24 cellular contexts compared by ENCODE assay signal in the genomic region with DNA sequence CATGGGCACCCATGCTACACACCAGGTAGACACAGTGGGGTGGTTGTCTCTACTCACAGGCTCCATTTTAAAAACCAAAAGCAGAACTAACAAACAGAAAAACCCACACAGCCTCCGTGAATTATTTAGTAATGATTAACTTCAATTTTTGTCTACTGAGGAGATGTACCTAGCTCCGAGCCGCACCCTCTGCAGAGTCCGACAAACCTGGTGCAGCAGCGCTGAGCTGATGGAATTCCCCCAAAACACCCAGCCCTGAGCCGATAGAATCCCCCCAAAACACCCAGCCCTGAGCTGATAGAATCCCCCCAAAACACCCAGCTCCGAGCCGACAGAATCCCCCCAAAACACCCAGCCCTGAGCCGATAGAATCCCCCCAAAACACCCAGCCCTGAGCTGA.
"Had no signal": no experiment of that assay in that cellular context is flagged by ENCODE, and none has a peak within 500 bp of the region (broad histone marks: within the 10 kb centered on the region; RNA-seq: fewer than 3 reads in every experiment).

No MANE protein-coding gene starts in this region.

- ATAC-seq: esophagus mucosa; gastroesophageal sphincter; heart left ventricle; left lung; mucosa of descending colon; natural killer cell treated with Interleukin-12 subunit alpha and Interleukin-12 subunit beta and Interleukin-15 and Interleukin-18, amount 100 ng/mL, for 72 hours; psoas muscle; right cardiac atrium; stimulated activated memory B cell treated with anti-CD40 and anti-IgM and Interleukin-4, amounts not matched to agents 10 μg/mL and 1 μg/mL and 100 μg/mL, for 72 hours; stimulated activated naive CD8-positive, alpha-beta T cell treated with anti-CD3 and anti-CD28 coated beads, Interleukin-15, Interleukin-2, amounts not matched to agents 100 U/mL and 50 U/mL, for 24 hours had no signal

- H3K9me3 ChIP-seq: gastroesophageal sphincter, heart left ventricle, left lung, mucosa of descending colon, ovary, psoas muscle, sigmoid colon, testis, tibial artery, uterus had no signal

- H3K27me3 ChIP-seq: heart left ventricle, hepatocyte, ovary, testis, uterus had no signal

- H3K4me1 ChIP-seq: gastroesophageal sphincter, heart left ventricle, left lung, psoas muscle, sigmoid colon, testis, tibial artery, uterus had no signal

- H3K27ac ChIP-seq: dorsolateral prefrontal cortex, gastroesophageal sphincter, heart left ventricle, hepatocyte, left lung, ovary, psoas muscle, sigmoid colon, testis, tibial artery, uterus had no signal

- H3K36me3 ChIP-seq: gastroesophageal sphincter, heart left ventricle, left lung, ovary, sigmoid colon, tibial artery, uterus had no signal

- DNase-seq: effector CD4-positive, alpha-beta T cell; foreskin fibroblast; kidney; left lung; mesenchymal stem cell; mucosa of descending colon; naive B cell; psoas muscle; right cardiac atrium; sigmoid colon; stimulated activated CD4-positive, alpha-beta T cell treated with anti-CD3 and anti-CD28 coated beads, Interleukin-4, amount 100 ng/mL, for 4 hours; stimulated activated naive CD8-positive, alpha-beta T cell treated with anti-CD3 and anti-CD28 coated beads, Interleukin-15, Interleukin-2, amounts not matched to agents 100 U/mL and 50 U/mL, for 24 hours; substantia nigra; testis; uterus had no signal

- H3K4me3 ChIP-seq: dorsolateral prefrontal cortex, gastroesophageal sphincter, heart left ventricle, hepatocyte, left lung, mucosa of descending colon, ovary, psoas muscle, sigmoid colon, testis, tibial artery, uterus had no signal
